1 cellular context compared by ENCODE assay signal in the genomic region with DNA sequence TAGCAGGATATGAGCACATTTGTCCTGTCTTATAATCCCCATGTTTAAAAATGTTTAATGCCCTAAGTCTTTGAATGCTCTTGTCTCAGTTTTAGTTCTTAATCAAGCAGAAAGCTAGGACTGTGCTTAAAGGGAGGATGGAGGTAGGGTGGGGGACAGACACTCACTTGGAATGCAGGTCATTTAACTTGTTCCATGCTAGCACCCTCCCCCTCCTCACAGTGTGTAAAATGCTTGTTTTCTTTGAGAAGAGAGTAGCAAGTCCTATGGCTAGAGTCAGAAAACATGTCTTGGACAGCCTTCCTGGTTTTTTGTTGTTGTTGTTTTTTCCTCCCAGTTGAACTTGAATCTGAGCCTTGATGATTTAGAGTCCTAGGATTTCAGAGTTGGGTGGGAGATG.
TF ChIP-seq lines count a peak whose summit lies in the region.

No MANE protein-coding gene starts in this region.

TF ChIP-seq in WTC11, 78 proteins besides CTCF, POLR2A, EP300 and RAD21 (continued from another document):
- TF ChIP-seq, protein P1, sequence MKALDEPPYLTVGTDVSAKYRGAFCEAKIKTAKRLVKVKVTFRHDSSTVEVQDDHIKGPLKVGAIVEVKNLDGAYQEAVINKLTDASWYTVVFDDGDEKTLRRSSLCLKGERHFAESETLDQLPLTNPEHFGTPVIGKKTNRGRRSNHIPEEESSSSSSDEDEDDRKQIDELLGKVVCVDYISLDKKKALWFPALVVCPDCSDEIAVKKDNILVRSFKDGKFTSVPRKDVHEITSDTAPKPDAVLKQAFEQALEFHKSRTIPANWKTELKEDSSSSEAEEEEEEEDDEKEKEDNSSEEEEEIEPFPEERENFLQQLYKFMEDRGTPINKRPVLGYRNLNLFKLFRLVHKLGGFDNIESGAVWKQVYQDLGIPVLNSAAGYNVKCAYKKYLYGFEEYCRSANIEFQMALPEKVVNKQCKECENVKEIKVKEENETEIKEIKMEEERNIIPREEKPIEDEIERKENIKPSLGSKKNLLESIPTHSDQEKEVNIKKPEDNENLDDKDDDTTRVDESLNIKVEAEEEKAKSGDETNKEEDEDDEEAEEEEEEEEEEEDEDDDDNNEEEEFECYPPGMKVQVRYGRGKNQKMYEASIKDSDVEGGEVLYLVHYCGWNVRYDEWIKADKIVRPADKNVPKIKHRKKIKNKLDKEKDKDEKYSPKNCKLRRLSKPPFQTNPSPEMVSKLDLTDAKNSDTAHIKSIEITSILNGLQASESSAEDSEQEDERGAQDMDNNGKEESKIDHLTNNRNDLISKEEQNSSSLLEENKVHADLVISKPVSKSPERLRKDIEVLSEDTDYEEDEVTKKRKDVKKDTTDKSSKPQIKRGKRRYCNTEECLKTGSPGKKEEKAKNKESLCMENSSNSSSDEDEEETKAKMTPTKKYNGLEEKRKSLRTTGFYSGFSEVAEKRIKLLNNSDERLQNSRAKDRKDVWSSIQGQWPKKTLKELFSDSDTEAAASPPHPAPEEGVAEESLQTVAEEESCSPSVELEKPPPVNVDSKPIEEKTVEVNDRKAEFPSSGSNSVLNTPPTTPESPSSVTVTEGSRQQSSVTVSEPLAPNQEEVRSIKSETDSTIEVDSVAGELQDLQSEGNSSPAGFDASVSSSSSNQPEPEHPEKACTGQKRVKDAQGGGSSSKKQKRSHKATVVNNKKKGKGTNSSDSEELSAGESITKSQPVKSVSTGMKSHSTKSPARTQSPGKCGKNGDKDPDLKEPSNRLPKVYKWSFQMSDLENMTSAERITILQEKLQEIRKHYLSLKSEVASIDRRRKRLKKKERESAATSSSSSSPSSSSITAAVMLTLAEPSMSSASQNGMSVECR (CRISPR knock-in tag; IDR thresholded peaks at IDR 0.05; ENCODE audit: borderline replicate concordance) = no peak
- TF ChIP-seq JAZF1 (CRISPR knock-in tag; IDR thresholded peaks at IDR 0.05) (no peak), ZNF317 (CRISPR knock-in tag; IDR thresholded peaks at IDR 0.05; ENCODE audit: borderline replicate concordance, low read depth) (no peak), TCF7 (CRISPR knock-in tag; IDR thresholded peaks at IDR 0.05; ENCODE audit: low read depth) (no peak), ESRRA (CRISPR knock-in tag; IDR thresholded peaks at IDR 0.05; ENCODE audit: borderline replicate concordance) (no peak), ELF4 (CRISPR knock-in tag; IDR thresholded peaks at IDR 0.05; ENCODE audit: low read depth) (no peak), ZNF263 (CRISPR knock-in tag; IDR thresholded peaks at IDR 0.05; ENCODE audit: low read depth) (no peak)
- TF ChIP-seq, protein P2, sequence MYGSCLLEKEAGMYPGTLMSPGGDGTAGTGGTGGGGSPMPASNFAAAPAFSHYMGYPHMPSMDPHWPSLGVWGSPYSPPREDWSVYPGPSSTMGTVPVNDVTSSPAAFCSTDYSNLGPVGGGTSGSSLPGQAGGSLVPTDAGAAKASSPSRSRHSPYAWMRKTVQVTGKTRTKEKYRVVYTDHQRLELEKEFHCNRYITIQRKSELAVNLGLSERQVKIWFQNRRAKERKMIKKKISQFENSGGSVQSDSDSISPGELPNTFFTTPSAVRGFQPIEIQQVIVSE (CRISPR knock-in tag; IDR thresholded peaks at IDR 0.05; ENCODE audit: borderline replicate concordance) = no peak
- TF ChIP-seq, protein P3, sequence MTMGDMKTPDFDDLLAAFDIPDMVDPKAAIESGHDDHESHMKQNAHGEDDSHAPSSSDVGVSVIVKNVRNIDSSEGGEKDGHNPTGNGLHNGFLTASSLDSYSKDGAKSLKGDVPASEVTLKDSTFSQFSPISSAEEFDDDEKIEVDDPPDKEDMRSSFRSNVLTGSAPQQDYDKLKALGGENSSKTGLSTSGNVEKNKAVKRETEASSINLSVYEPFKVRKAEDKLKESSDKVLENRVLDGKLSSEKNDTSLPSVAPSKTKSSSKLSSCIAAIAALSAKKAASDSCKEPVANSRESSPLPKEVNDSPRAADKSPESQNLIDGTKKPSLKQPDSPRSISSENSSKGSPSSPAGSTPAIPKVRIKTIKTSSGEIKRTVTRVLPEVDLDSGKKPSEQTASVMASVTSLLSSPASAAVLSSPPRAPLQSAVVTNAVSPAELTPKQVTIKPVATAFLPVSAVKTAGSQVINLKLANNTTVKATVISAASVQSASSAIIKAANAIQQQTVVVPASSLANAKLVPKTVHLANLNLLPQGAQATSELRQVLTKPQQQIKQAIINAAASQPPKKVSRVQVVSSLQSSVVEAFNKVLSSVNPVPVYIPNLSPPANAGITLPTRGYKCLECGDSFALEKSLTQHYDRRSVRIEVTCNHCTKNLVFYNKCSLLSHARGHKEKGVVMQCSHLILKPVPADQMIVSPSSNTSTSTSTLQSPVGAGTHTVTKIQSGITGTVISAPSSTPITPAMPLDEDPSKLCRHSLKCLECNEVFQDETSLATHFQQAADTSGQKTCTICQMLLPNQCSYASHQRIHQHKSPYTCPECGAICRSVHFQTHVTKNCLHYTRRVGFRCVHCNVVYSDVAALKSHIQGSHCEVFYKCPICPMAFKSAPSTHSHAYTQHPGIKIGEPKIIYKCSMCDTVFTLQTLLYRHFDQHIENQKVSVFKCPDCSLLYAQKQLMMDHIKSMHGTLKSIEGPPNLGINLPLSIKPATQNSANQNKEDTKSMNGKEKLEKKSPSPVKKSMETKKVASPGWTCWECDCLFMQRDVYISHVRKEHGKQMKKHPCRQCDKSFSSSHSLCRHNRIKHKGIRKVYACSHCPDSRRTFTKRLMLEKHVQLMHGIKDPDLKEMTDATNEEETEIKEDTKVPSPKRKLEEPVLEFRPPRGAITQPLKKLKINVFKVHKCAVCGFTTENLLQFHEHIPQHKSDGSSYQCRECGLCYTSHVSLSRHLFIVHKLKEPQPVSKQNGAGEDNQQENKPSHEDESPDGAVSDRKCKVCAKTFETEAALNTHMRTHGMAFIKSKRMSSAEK (CRISPR knock-in tag; IDR thresholded peaks at IDR 0.05; ENCODE audit: borderline replicate concordance) = no peak
- TF ChIP-seq, protein P4, sequence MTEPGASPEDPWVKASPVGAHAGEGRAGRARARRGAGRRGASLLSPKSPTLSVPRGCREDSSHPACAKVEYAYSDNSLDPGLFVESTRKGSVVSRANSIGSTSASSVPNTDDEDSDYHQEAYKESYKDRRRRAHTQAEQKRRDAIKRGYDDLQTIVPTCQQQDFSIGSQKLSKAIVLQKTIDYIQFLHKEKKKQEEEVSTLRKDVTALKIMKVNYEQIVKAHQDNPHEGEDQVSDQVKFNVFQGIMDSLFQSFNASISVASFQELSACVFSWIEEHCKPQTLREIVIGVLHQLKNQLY (CRISPR knock-in tag; IDR thresholded peaks at IDR 0.05) = no peak
- TF ChIP-seq, protein P5, sequence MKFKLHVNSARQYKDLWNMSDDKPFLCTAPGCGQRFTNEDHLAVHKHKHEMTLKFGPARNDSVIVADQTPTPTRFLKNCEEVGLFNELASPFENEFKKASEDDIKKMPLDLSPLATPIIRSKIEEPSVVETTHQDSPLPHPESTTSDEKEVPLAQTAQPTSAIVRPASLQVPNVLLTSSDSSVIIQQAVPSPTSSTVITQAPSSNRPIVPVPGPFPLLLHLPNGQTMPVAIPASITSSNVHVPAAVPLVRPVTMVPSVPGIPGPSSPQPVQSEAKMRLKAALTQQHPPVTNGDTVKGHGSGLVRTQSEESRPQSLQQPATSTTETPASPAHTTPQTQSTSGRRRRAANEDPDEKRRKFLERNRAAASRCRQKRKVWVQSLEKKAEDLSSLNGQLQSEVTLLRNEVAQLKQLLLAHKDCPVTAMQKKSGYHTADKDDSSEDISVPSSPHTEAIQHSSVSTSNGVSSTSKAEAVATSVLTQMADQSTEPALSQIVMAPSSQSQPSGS (CRISPR knock-in tag; IDR thresholded peaks at IDR 0.05; ENCODE audit: borderline replicate concordance, low read depth) = no peak
